In the genomic region with DNA sequence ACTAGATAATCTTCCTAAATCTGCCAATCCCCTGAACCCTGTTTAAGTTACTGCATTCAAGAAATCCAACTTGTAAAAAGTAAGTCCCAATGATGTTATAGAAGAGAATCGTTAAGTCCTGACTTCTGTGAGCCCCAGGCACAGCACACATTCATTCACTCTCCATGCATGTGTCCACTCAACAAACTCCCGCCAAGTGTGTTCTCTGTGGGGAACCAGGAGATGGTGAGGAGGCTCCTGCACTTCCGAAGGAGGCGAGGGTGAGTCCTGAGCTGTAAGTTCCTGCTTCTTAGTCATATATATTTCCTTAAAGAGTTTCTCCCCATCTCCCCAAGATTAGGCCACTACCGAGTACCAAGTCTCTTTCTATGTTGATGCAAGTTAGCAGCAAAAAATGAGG, we compare ENCODE assay signal across 5 cellular contexts.
"Had no signal": no experiment of that assay in that cellular context is flagged by ENCODE, and none has a peak within 500 bp of the region (broad histone marks: within the 10 kb centered on the region; RNA-seq: fewer than 3 reads in every experiment).

No MANE protein-coding gene starts in this region.

- H3K27ac ChIP-seq: HL-60 had no signal

- H3K4me3 ChIP-seq: K562 had no signal

- DNase-seq: IMR-90, KBM-7, KG1 had no signal
